Comparison of ENCODE assay signal across 27 cellular contexts in genomic region chr5:145958463-145958862, GRCh38. TPM values are rescaled to one million over a fixed set of nuclear protein-coding genes. Genes with fewer than 3 reads are reported as not detected.
DNase-seq lines count a peak whose midpoint lies in the region; ATAC-seq, FAIRE-seq and TF ChIP-seq lines count a peak whose summit lies in the region.
"Had no signal": no experiment of that assay in that cellular context is flagged by ENCODE, and none has a peak within 500 bp of the region (broad histone marks: within the 10 kb centered on the region; RNA-seq: fewer than 3 reads in every experiment).

No MANE protein-coding gene starts in this region.

- BruUV-seq in Panc1 (replicated peaks; lab: Mats Ljungman, UMichigan): no TSS peak

- H3K4me3 Mint-ChIP-seq in activated naive CD8-positive, alpha-beta T cell treated with anti-CD3 and anti-CD28 coated beads, Interleukin-2, amount 50 U/mL, for 24 hours: no peak overlapping the region
- H3K4me3 Mint-ChIP-seq: CD14-positive monocyte; CD4-positive, alpha-beta T cell; CD8-positive, alpha-beta memory T cell; GM23338; H9; HFFc6 had no signal

- H3K79me2 ChIP-seq in keratinocyte (ENCODE audit: control insufficient read depth, insufficient read depth, low read length): peaks cover 70% of the 10 kb centered on the region

- no peak for ATAC-seq in Panc1
- ATAC-seq in mucosa of descending colon: peak; percentile 86
- ATAC-seq in activated naive CD8-positive, alpha-beta T cell treated with anti-CD3 and anti-CD28 coated beads, Interleukin-2, amount 50 U/mL, for 24 hours: no peak
- ATAC-seq in GM18517 (IDR thresholded peaks at IDR 0.05; ENCODE audit: unreplicated experiment): no peak
- ATAC-seq: A549, GM12878, GM23338, HCT116 had no signal

- intact Hi-C loops in Panc1 (cut with micrococcal nuclease; ENCODE audit: unreplicated experiment) (no loop called here), mucosa of descending colon (cut with DNase I, micrococcal nuclease) (no loop called here)

- H3K4me2 ChIP-seq in keratinocyte (ENCODE audit: control insufficient read depth, extremely low read depth, insufficient read depth, low read depth, low read length): no peak overlapping the region
- H3K4me2 ChIP-seq: A549; BLaER1 treated with 17β-estradiol and CSF1 and Interleukin-3, amounts not matched to agents 10 nM and 100 nM; GM23338 had no signal

- H3K27ac ChIP-seq in Panc1 (ENCODE audit: low read length) (peak overlapping the region; percentile 45; the same call in 1 of the 2 replicates), keratinocyte (ENCODE audit: control insufficient read depth, insufficient read depth, low read length) (no peak overlapping the region), small intestine (ENCODE audit: low read depth in 1 of 2, low read length in 1 of 2) (no peak overlapping the region)
- H3K27ac ChIP-seq: A549; BLaER1 treated with 17β-estradiol and CSF1 and Interleukin-3, amounts not matched to agents 10 nM and 100 nM had no signal

- no peak overlapping the region for H2AFZ ChIP-seq in keratinocyte (ENCODE audit: control insufficient read depth, low read length)
- H2AFZ ChIP-seq: GM23338 had no signal

- TF ChIP-seq CTCF in Panc1 (IDR thresholded peaks at IDR 0.05) (no peak), keratinocyte (optimal IDR thresholded peaks at IDR 0.05 in 1 of 3, IDR thresholded peaks at IDR 0.05 in 1 of 3, conservative IDR thresholded peaks at IDR 0.05 in 1 of 3; ENCODE audit: extremely low read depth in 1 of 3, insufficient read depth in 2 of 3, low read length in 3 of 3) (no peak), mucosa of descending colon (IDR thresholded peaks at IDR 0.05) (no peak)

- WGBS in small intestine, 3 donors: 20 to 61% (median 33%) methylated on average over 7 of the region's 7 CpGs

- CTCF ChIA-PET in Panc1 (lab: Charles Lee): no interaction called here

- H3K27ac Mint-ChIP-seq in activated naive CD8-positive, alpha-beta T cell treated with anti-CD3 and anti-CD28 coated beads, Interleukin-2, amount 50 U/mL, for 24 hours: no peak overlapping the region
- H3K27ac Mint-ChIP-seq: CD14-positive monocyte; CD4-positive, alpha-beta T cell; CD8-positive, alpha-beta memory T cell; GM23338; H9; HFFc6 had no signal

- no peaks in the 10 kb centered on the region for H3K27me3 ChIP-seq in Panc1 (ENCODE audit: control insufficient read depth, insufficient read depth, low read length)
- H3K27me3 ChIP-seq in keratinocyte (ENCODE audit: control insufficient read depth, extremely low read depth, insufficient read depth, low read length): no peaks in the 10 kb centered on the region
- H3K27me3 ChIP-seq in small intestine (ENCODE audit: control insufficient read depth in 2 of 2, insufficient read depth in 2 of 2, low read length in 2 of 2): no peaks in the 10 kb centered on the region
- H3K27me3 ChIP-seq: BE2C; BLaER1 treated with 17β-estradiol and CSF1 and Interleukin-3, amounts not matched to agents 10 nM and 100 nM had no signal

- no peak overlapping the region for H3K9ac ChIP-seq in keratinocyte (ENCODE audit: control insufficient read depth, extremely low read depth, insufficient read depth, low read length)
- H3K9ac ChIP-seq: BLaER1 treated with 17β-estradiol and CSF1 and Interleukin-3, amounts not matched to agents 10 nM and 100 nM had no signal

- no peaks in the 10 kb centered on the region for H3K9me3 Mint-ChIP-seq in activated naive CD8-positive, alpha-beta T cell treated with anti-CD3 and anti-CD28 coated beads, Interleukin-2, amount 50 U/mL, for 24 hours
- H3K9me3 Mint-ChIP-seq: CD4-positive, alpha-beta T cell; CD8-positive, alpha-beta memory T cell; GM23338; H9; HFFc6 had no signal

- H3K9me1 ChIP-seq in keratinocyte (ENCODE audit: control insufficient read depth, extremely low read depth, insufficient read depth, low read length): peaks cover 4% of the 10 kb centered on the region

- POLR2A ChIA-PET in Panc1 (lab: Charles Lee): no interaction called here

- H3K4me3 ChIP-seq in Panc1 (ENCODE audit: low read depth in 2 of 2, low read length in 2 of 2) (no peak overlapping the region), keratinocyte (ENCODE audit: control insufficient read depth in 2 of 3, extremely low read depth in 1 of 3, insufficient read depth in 2 of 3, low read depth in 1 of 3, low read length in 3 of 3) (no peak overlapping the region), mucosa of descending colon (no peak overlapping the region), small intestine (ENCODE audit: low read depth in 1 of 2, low read length in 2 of 2) (no peak overlapping the region)
- H3K4me3 ChIP-seq: A549; BLaER1 treated with 17β-estradiol and CSF1 and Interleukin-3, amounts not matched to agents 10 nM and 100 nM; GM12878; GM23338 had no signal

- no peaks in the 10 kb centered on the region for H3K36me3 Mint-ChIP-seq in activated naive CD8-positive, alpha-beta T cell treated with anti-CD3 and anti-CD28 coated beads, Interleukin-2, amount 50 U/mL, for 24 hours (ENCODE audit: low read depth)
- H3K36me3 Mint-ChIP-seq: CD14-positive monocyte; CD8-positive, alpha-beta memory T cell had no signal

- H3K4me1 Mint-ChIP-seq in activated naive CD8-positive, alpha-beta T cell treated with anti-CD3 and anti-CD28 coated beads, Interleukin-2, amount 50 U/mL, for 24 hours: peaks cover 10% of the 10 kb centered on the region
- H3K4me1 Mint-ChIP-seq: CD14-positive monocyte; CD8-positive, alpha-beta memory T cell had no signal

- dilution Hi-C loops in keratinocyte (cut with MboI; ENCODE audit: extremely low pct_ligation_motif_present, low sequenced_read_pairs): no loop called here

- H3K36me3 ChIP-seq in Panc1 (ENCODE audit: control insufficient read depth, insufficient read depth, low read length) (no peaks in the 10 kb centered on the region), keratinocyte (ENCODE audit: control insufficient read depth in 2 of 2, extremely low read depth in 1 of 2, insufficient read depth in 2 of 2, low read length in 2 of 2) (peaks cover 7 to 27% of the 10 kb centered on the region in 2 experiments), mucosa of descending colon (ENCODE audit: low read depth) (no peaks in the 10 kb centered on the region), small intestine (ENCODE audit: control insufficient read depth in 2 of 2, insufficient read depth in 2 of 2, low read length in 2 of 2) (peaks cover 0 to 2% of the 10 kb centered on the region in 2 donors)
- H3K36me3 ChIP-seq: BE2C; BLaER1 treated with 17β-estradiol and CSF1 and Interleukin-3, amounts not matched to agents 10 nM and 100 nM had no signal

- peaks cover 23% of the 10 kb centered on the region for H3K4me1 ChIP-seq in Panc1 (ENCODE audit: control insufficient read depth, insufficient read depth, low read length)
- peaks cover 27% of the 10 kb centered on the region for H3K4me1 ChIP-seq in keratinocyte (ENCODE audit: control insufficient read depth, extremely low read depth, insufficient read depth, low read length)
- peaks cover 19% of the 10 kb centered on the region for H3K4me1 ChIP-seq in mucosa of descending colon (ENCODE audit: low read depth)
- peaks cover 0 to 4% of the 10 kb centered on the region in 2 donors for H3K4me1 ChIP-seq in small intestine (ENCODE audit: control insufficient read depth in 2 of 2, insufficient read depth in 1 of 2, low read depth in 1 of 2, low read length in 1 of 2)
- H3K4me1 ChIP-seq: BE2C; BLaER1 treated with 17β-estradiol and CSF1 and Interleukin-3, amounts not matched to agents 10 nM and 100 nM had no signal

- H4K20me1 ChIP-seq in keratinocyte (ENCODE audit: control insufficient read depth, extremely low read depth, insufficient read depth, low read length): no peaks in the 10 kb centered on the region
- H4K20me1 ChIP-seq: BLaER1 treated with 17β-estradiol and CSF1 and Interleukin-3, amounts not matched to agents 10 nM and 100 nM had no signal

- no peak for DNase-seq in Panc1 (ENCODE audit: low read depth, low spot score)
- no peak for DNase-seq in keratinocyte (ENCODE audit: low read depth, low spot score)
- peak in 1 of 3 donors; percentile 29 for DNase-seq in mucosa of descending colon
- peak; percentile 58 for DNase-seq in small intestine
- DNase-seq in NOMO-1 treated with DMSO at 0.1 percent for 48 hours (lab: John Stamatoyannopoulos, UW; ENCODE audit: unreplicated experiment): no peak
- no peak for DNase-seq in activated naive CD8-positive, alpha-beta T cell treated with anti-CD3 and anti-CD28 coated beads, Interleukin-2, amount 50 U/mL, for 24 hours
- no peak for DNase-seq in mesenteric fat pad (ENCODE audit: low spot score)
- DNase-seq: 8988T; ACHN; AML-193; BE2C; CD4-positive, alpha-beta T cell; CD8-positive, alpha-beta memory T cell; DMS 273 treated with DMSO at 0.1 percent for 48 hours; DMS79; EL; GDM1; H9; HFFc6 had no signal

- in situ Hi-C loops in Panc1 (cut with HindIII; ENCODE audit: low pct_unique_long_range_greater_than_20kb, low sequenced_read_pairs): no loop called here

- peaks cover 5% of the 10 kb centered on the region for H3K27me3 Mint-ChIP-seq in activated naive CD8-positive, alpha-beta T cell treated with anti-CD3 and anti-CD28 coated beads, Interleukin-2, amount 50 U/mL, for 24 hours

- H3K9me3 ChIP-seq in Panc1 (ENCODE audit: control insufficient read depth, insufficient read depth, low read depth, low read length) (no peaks in the 10 kb centered on the region), keratinocyte (ENCODE audit: control insufficient read depth, low read depth, low read length) (no peaks in the 10 kb centered on the region), mucosa of descending colon (no peaks in the 10 kb centered on the region), small intestine (ENCODE audit: control insufficient read depth, low read depth) (no peaks in the 10 kb centered on the region)
- H3K9me3 ChIP-seq: BE2C; BLaER1 treated with 17β-estradiol and CSF1 and Interleukin-3, amounts not matched to agents 10 nM and 100 nM had no signal

- FAIRE-seq in keratinocyte (lab: Jason Lieb, UNC): peak; percentile 29
- FAIRE-seq in small intestine (lab: Jason Lieb, UNC): no peak
- FAIRE-seq: A549, D721Med, GM12878 had no signal

RNA-seq across cellular contexts. Expression of gene SH3RF2, which starts 22.1 kb away (rescaled TPM):
- total RNA-seq in Panc1 (2021; ENCODE audit: unreplicated experiment) (23.1 TPM), mucosa of descending colon (10 to 100 TPM; 36.8 to 99.7 (median 61.5) TPM), mesenteric fat pad (1.6 TPM)
- polyA plus RNA-seq in Panc1 (2012; ENCODE audit: insufficient read length): 11.3 TPM
- polyA plus RNA-seq in keratinocyte (43.7 to 50.4 TPM (median 47.2 TPM) in 3 replicates), small intestine (10 to 100 TPM; 14.3 to 25.0 (median 23.6) TPM)
- 10.4 TPM for polyA plus RNA-seq in keratinocyte (2011; ENCODE audit: low read depth)
- polyA plus RNA-seq in keratinocyte (2011; cell fraction: cytosol; rRNA removed): 39.3 and 43.7 TPM in 2 replicates
- 125 and 148 TPM in 2 replicates for polyA plus RNA-seq in keratinocyte (2011; cell fraction: nucleus; rRNA removed)
- polyA plus RNA-seq in keratinocyte (2012; ENCODE audit: low replicate concordance): 29.9 and 39.2 TPM in 2 replicates
- polyA minus RNA-seq in keratinocyte: 78.3 to 85.8 TPM (median 84.7 TPM) in 3 replicates
- 50.3 TPM for polyA minus RNA-seq in keratinocyte (2011; cell fraction: cytosol; rRNA and poly(A)+ RNA removed)
- 58.7 and 102 TPM in 2 replicates for polyA minus RNA-seq in keratinocyte (2011; cell fraction: nucleus; rRNA and poly(A)+ RNA removed)
- polyA plus RNA-seq: CD14-positive monocyte, GM12878 had no signal
